24 cellular contexts compared by ENCODE assay signal in genomic region chr13:93254775-93255174, GRCh38. TPM values are rescaled to one million over a fixed set of nuclear protein-coding genes. Genes with fewer than 3 reads are reported as not detected.
A peak's percentile ranks its signal among the peaks of the same experiment; 100 is the strongest.
DNase-seq lines count a peak whose midpoint lies in the region; FAIRE-seq and TF ChIP-seq lines count a peak whose summit lies in the region.
"Had no signal": no experiment of that assay in that cellular context is flagged by ENCODE, and none has a peak within 500 bp of the region (broad histone marks: within the 10 kb centered on the region; RNA-seq: fewer than 3 reads in every experiment).

No MANE protein-coding gene starts in this region.

- no peak for FAIRE-seq in H54 (lab: Jason Lieb, UNC)
- FAIRE-seq: GM12878, urothelium cell line had no signal

- TF ChIP-seq POLR2A in H54 (IDR thresholded peaks at IDR 0.05; ENCODE audit: low read depth, low read length): no peak

- DNase-seq in COLO668 (lab: John Stamatoyannopoulos, UW; ENCODE audit: unreplicated experiment) (peak; percentile 28), NCI-H1694 treated with DMSO at 0.1 percent for 48 hours (lab: John Stamatoyannopoulos, UW) (peak; percentile 22), astrocyte of the hippocampus (ENCODE audit: low read depth, low spot score) (peak; percentile 64), myocyte (ENCODE audit: low read depth) (peak; percentile 26), NCI-H2107 treated with DMSO at 0.1 percent for 48 hours (lab: John Stamatoyannopoulos, UW; ENCODE audit: unreplicated experiment) (no peak), H54 (ENCODE audit: insufficient read length, low spot score) (no peak), hepatic stellate cell (ENCODE audit: low spot score) (no peak), NCI-H1092 (lab: John Stamatoyannopoulos, UW) (no peak)
- DNase-seq: activated CD4-positive, alpha-beta T cell treated with anti-CD3 and anti-CD28 coated beads, Interleukin-2, amount 10 ng/mL, durations not matched to agents 24 days and 14 days; activated gamma-delta T cell treated with Interleukin-2 at 50 U/mL for 16 hours; activated naive CD8-positive, alpha-beta T cell treated with anti-CD3 and anti-CD28 coated beads, Interleukin-2, amount 50 U/mL, for 24 hours; activated T-cell treated with anti-CD3 and anti-CD28 coated beads, Interleukin-2, amount 50 U/mL, for 4 hours; Calu3; EL; NCI-H1930; NCI-H510A; PC-9; right lobe of liver; stimulated activated CD4-positive, alpha-beta T cell treated with anti-CD3 and anti-CD28 coated beads, Interleukin-4, amount 100 ng/mL, for 24 hours; substantia nigra; SW 1271; T-helper 9 cell had no signal

RNA-seq across cellular contexts. Expression of gene GPC6, which starts 28.2 kb away (rescaled TPM):
- total RNA-seq in myocyte: 20.0 and 20.1 TPM in 2 replicates
- polyA plus RNA-seq in myocyte (2012): 10.0 TPM
- total RNA-seq: activated CD4-positive, alpha-beta T cell treated with anti-CD3 and anti-CD28 coated beads, Interleukin-2, amount 10 ng/mL, durations not matched to agents 24 days and 14 days; Calu3; GM12878; PC-9 had no signal

Comparison
In these comparisons a context has a peak if more than half of its experiments do, and no peak if none do; other contexts are left out.
1. DNase-seq: peak in COLO668 (single experiment), NCI-H1694 treated with DMSO at 0.1 percent for 48 hours (single experiment), astrocyte of the hippocampus (single experiment) and myocyte (single experiment); none in NCI-H2107 treated with DMSO at 0.1 percent for 48 hours (single experiment), H54 (single experiment), hepatic stellate cell (single experiment) and NCI-H1092 (single experiment).